Comparison of ENCODE assay signal across 11 cellular contexts in genomic region chr2:74513605-74514367, GRCh38. TPM values are rescaled to one million over a fixed set of nuclear protein-coding genes. Genes with fewer than 3 reads are reported as not detected.
DNase-seq lines count a peak whose midpoint lies in the region; ATAC-seq and TF ChIP-seq lines count a peak whose summit lies in the region.
"Had no signal": no experiment of that assay in that cellular context is flagged by ENCODE, and none has a peak within 500 bp of the region (broad histone marks: within the 10 kb centered on the region; RNA-seq: fewer than 3 reads in every experiment).

No MANE protein-coding gene starts in this region.

- H3K36me3 Mint-ChIP-seq in T-helper 17 cell (ENCODE audit: low read depth) (peaks cover 2% of the 10 kb centered on the region), CD14-positive monocyte (peaks cover 10 to 14% of the 10 kb centered on the region in 2 donors)

- H3K4me3 ChIP-seq in iPS-20b (ENCODE audit: low read length) (peak overlapping the region; percentile 38; the same call in 1 of the 2 replicates), uterus (no peak overlapping the region)
- H3K4me3 ChIP-seq: left lung had no signal

- ATAC-seq in T-helper 17 cell, result peak; percentile 40
- ATAC-seq: left lung had no signal

- H3K27me3 Mint-ChIP-seq in T-helper 17 cell (peaks cover 40% of the 10 kb centered on the region), CD14-positive monocyte (ENCODE audit: low read depth in 3 of 3) (peaks cover 81 to 100% (median 90%) of the 10 kb centered on the region in 3 donors)

- TF ChIP-seq CTCF in uterus (IDR thresholded peaks at IDR 0.05), result no peak
- TF ChIP-seq CTCF in CD14-positive monocyte (IDR thresholded peaks at IDR 0.05), result no peak

- peaks cover 2 to 28% (median 23%) of the 10 kb centered on the region in 7 donors for H3K9me3 Mint-ChIP-seq in CD14-positive monocyte

- H3K36me3 ChIP-seq in iPS-20b (ENCODE audit: insufficient read depth, low read depth, low read length), result no peaks in the 10 kb centered on the region
- no peaks in the 10 kb centered on the region for H3K36me3 ChIP-seq in uterus
- H3K36me3 ChIP-seq: left lung had no signal

- no peaks in the 10 kb centered on the region for H3K9me3 ChIP-seq in T-helper 17 cell (ENCODE audit: control insufficient read depth, low read length, poor library complexity, severe bottlenecking)
- H3K9me3 ChIP-seq in iPS-20b (ENCODE audit: insufficient read depth, low read depth, low read length), result peaks cover 10% of the 10 kb centered on the region
- no peaks in the 10 kb centered on the region for H3K9me3 ChIP-seq in uterus
- H3K9me3 ChIP-seq: left lung had no signal

- peak; percentile 50 for DNase-seq in stimulated activated CD4-positive, alpha-beta T cell treated with anti-CD3 and anti-CD28 coated beads, Interleukin-15, amount 100 ng/mL, for 24 hours
- DNase-seq in stimulated activated CD4-positive, alpha-beta T cell treated with anti-CD3 and anti-CD28 coated beads, Interleukin-1b, Interleukin-23, amount 100 ng/mL, for 48 hours, result no peak
- no peak for DNase-seq in T-helper 17 cell
- no peak for DNase-seq in CD1c-positive myeloid dendritic cell (ENCODE audit: extremely low spot score)
- DNase-seq in SHP77 treated with DMSO at 0.1 percent for 48 hours (lab: John Stamatoyannopoulos, UW), result no peak
- no peak for DNase-seq in uterus
- no peak for DNase-seq in CD14-positive monocyte (ENCODE audit: low spot score)
- DNase-seq: GDM1, left lung had no signal

- H3K4me3 Mint-ChIP-seq in T-helper 17 cell (peak overlapping the region; percentile 91), CD14-positive monocyte (peak overlapping the region in 1 of 2 donors; percentile 60)

- no peak overlapping the region for H3K9ac ChIP-seq in iPS-20b (ENCODE audit: low read depth, low read length)

- H3K27me3 ChIP-seq in iPS-20b (ENCODE audit: insufficient read depth, low read length), result peaks cover 100% of the 10 kb centered on the region
- peaks cover 34 to 48% of the 10 kb centered on the region in 2 donors for H3K27me3 ChIP-seq in uterus

- TF ChIP-seq POLR2A in uterus (IDR thresholded peaks at IDR 0.05), result no peak

- H3K4me1 ChIP-seq in iPS-20b (ENCODE audit: insufficient read depth, low read length) (peaks cover under 1% of the 10 kb centered on the region; the same call in 1 of the 2 replicates), uterus (peaks cover 0 to 12% of the 10 kb centered on the region in 2 donors)

- intact Hi-C loops in uterus (cut with DNase I; ENCODE audit: low total_unique reads), result no loop called here
- intact Hi-C loops in CD14-positive monocyte (cut with micrococcal nuclease), result no loop called here

- H3K4me1 Mint-ChIP-seq in T-helper 17 cell (peaks cover 24% of the 10 kb centered on the region), CD14-positive monocyte (peaks cover 39% of the 10 kb centered on the region)

- no peak overlapping the region for H3K27ac ChIP-seq in iPS-20b (ENCODE audit: low read length)
- no peak overlapping the region for H3K27ac ChIP-seq in uterus
- H3K27ac ChIP-seq: left lung had no signal

- H3K27ac Mint-ChIP-seq in T-helper 17 cell (peak overlapping the region; percentile 1), CD14-positive monocyte (no peak overlapping the region)

RNA-seq across cellular contexts. Expression of gene TLX2, which starts 0.5 kb away (rescaled TPM):
- total RNA-seq in T-helper 17 cell (1 to 10 TPM in 1 of 2 donors, under 1 TPM in 1; 0.16 to 1.5 TPM), uterus (under 1 TPM in 1 of 4 donors, not detected in 3; 0.55 TPM)
- not detected for polyA plus RNA-seq in CD14-positive monocyte
- total RNA-seq: left lung had no signal

RNA-seq across cellular contexts. Expression of gene PCGF1, which starts 6.3 kb away (rescaled TPM):
- 10 to 100 TPM; 28.2 to 31.5 TPM for total RNA-seq in T-helper 17 cell
- total RNA-seq in uterus, result 10 to 100 TPM in 2 of 4 donors, 1 to 10 TPM in 2; 2.9 to 11.3 (median 9.7) TPM
- polyA plus RNA-seq in CD14-positive monocyte, result 10 to 100 TPM; 18.0 to 20.5 TPM

RNA-seq across cellular contexts. Expression of gene DQX1, which starts 12.2 kb away (rescaled TPM):
- total RNA-seq in T-helper 17 cell (under 1 TPM in 1 of 2 donors, not detected in 1; 0.23 TPM), uterus (not detected)
- polyA plus RNA-seq in CD14-positive monocyte, result not detected
- total RNA-seq: LHCN-M2 had no signal

RNA-seq across cellular contexts. Expression of gene LBX2, which starts 14.4 kb away (rescaled TPM):
- under 1 TPM in 1 of 2 donors, not detected in 1; 0.26 TPM for total RNA-seq in T-helper 17 cell
- total RNA-seq in uterus, result 1 to 10 TPM in 1 of 4 donors, not detected in 3; 2.9 TPM
- polyA plus RNA-seq in CD14-positive monocyte, result under 1 TPM in 1 of 2 donors, not detected in 1; 0.46 TPM

RNA-seq across cellular contexts. Expression of gene AUP1, which starts 15.7 kb away (rescaled TPM):
- total RNA-seq in T-helper 17 cell (100 to 1,000 TPM; 139 to 153 TPM), uterus (10 to 100 TPM; 62.8 to 87.0 (median 70.7) TPM)
- polyA plus RNA-seq in CD14-positive monocyte, result 100 to 1,000 TPM; 130 to 149 TPM
